Comparison of ENCODE assay signal across 8 cellular contexts in the genomic region with DNA sequence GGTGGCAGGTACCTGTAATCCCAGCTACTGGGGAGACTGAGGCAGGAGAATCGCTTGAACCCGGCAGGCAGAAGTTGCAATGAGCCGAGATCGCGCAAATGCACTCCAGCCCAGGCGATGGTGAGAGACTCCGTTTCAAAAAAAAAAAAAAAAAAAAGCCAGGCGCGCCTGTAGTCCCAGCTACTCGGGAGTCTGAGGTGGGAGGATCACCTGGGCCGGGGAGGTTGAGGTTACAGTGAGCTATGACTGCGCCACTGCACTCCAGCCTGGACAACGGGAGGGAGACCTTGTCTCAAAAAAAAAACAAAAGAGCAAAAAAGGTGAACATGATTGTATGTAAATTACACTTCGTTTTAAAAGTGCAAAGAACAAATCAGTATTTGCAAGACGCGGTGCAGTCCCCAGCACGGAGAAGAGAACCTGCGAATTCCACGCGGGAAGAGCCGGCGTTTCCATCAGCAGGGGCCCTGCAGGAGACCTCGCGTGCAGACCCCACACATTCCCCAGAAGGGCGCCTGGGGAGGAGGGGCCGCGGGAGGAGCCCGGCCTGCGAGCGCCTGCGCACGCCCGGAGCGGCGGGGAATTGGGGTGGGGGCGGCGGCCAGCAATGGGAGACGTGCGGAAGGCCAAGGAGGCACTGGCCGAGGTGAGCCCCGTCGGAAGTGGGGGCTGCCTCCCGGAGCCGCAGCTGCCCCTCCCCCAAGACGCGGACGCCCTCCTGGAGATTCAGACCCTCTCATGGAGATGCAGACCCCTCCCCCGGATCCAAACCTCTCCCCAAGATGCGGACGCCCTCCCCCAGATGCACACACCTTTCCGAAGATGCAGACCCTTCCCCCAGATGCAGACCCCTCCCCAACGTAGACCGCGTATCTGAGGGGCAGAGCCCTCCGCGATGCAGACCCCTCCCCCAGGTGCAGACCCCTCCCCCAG. TPM values are rescaled to one million over a fixed set of nuclear protein-coding genes. Genes with fewer than 3 reads are reported as not detected.
A peak's percentile ranks its signal among the peaks of the same experiment; 100 is the strongest.
DNase-seq lines count a peak whose midpoint lies in the region; ATAC-seq and TF ChIP-seq lines count a peak whose summit lies in the region.

No MANE protein-coding gene starts in this region.

- H3K9me2 ChIP-seq in Karpas-422 (replicated peaks; ENCODE audit: insufficient read depth, low read length), result no peaks in the 10 kb centered on the region

- H3K79me2 ChIP-seq in Karpas-422 (ENCODE audit: low read length), result peaks cover 37% of the 10 kb centered on the region

- POLR2A ChIA-PET in Caco-2 (lab: Charles Lee), result interaction anchor here (0.5 to 1.2 kb wide), 3 partner anchors 60 to 323 kb away, joined by 3 to 4 read pairs (median 3); partner anchors contain the start of gene GET4
- POLR2A ChIA-PET in activated CD4-positive, alpha-beta memory T cell treated with anti-CD3 and anti-CD28 coated beads for 36 hours (lab: Charles Lee), result interaction anchor here (2.0 to 2.1 kb wide), 2 partner anchors 16 to 60 kb away, joined by 6 to 19 read pairs; partner anchors contain the start of gene SUN1

- no peak for TF ChIP-seq CTCF in Caco-2 (IDR thresholded peaks at IDR 0.05; ENCODE audit: insufficient read depth in 1 of 2, low read depth in 1 of 2, low read length in 1 of 2, severe bottlenecking in 1 of 2, unreplicated experiment in 1 of 2)
- TF ChIP-seq CTCF in fibroblast of villous mesenchyme (IDR thresholded peaks at IDR 0.05; ENCODE audit: insufficient read depth, low read depth, low read length), result no peak
- no peak for TF ChIP-seq CTCF in progenitor cell of endocrine pancreas (IDR thresholded peaks at IDR 0.05; ENCODE audit: unreplicated experiment)

- no peaks in the 10 kb centered on the region; the same call in 1 of the 2 replicates for H4K20me1 ChIP-seq in Karpas-422 (ENCODE audit: insufficient read depth, low read depth, low read length)

- H2AFZ ChIP-seq in Karpas-422 (ENCODE audit: low read length), result no peak overlapping the region

- ATAC-seq in esophagus mucosa (no peak), HG02973 (IDR thresholded peaks at IDR 0.05; ENCODE audit: unreplicated experiment) (no peak)

- H3K36me3 Mint-ChIP-seq in Caco-2 (ENCODE audit: insufficient read depth, unreplicated experiment) (peaks cover 27% of the 10 kb centered on the region), progenitor cell of endocrine pancreas (ENCODE audit: insufficient read depth) (peaks cover 5% of the 10 kb centered on the region)
- H3K36me3 Mint-ChIP-seq in activated CD4-positive, alpha-beta memory T cell treated with anti-CD3 and anti-CD28 coated beads for 36 hours, result peaks cover 8% of the 10 kb centered on the region

- DNase-seq in Caco-2, result peak; percentile 86 to 88
- peak; percentile 52 for DNase-seq in Karpas-422
- DNase-seq in activated CD4-positive, alpha-beta memory T cell treated with anti-CD3 and anti-CD28 coated beads for 36 hours, result peak; percentile 36
- DNase-seq in fibroblast of villous mesenchyme (ENCODE audit: low read depth), result no peak
- DNase-seq in progenitor cell of endocrine pancreas (ENCODE audit: low spot score, unreplicated experiment), result peak; percentile 81
- no peak for DNase-seq in GDM1 (lab: John Stamatoyannopoulos, UW)

- H3K9me3 ChIP-seq in Caco-2, result no peaks in the 10 kb centered on the region
- H3K9me3 ChIP-seq in Karpas-422 (ENCODE audit: low read length), result no peaks in the 10 kb centered on the region

- H3K9me3 Mint-ChIP-seq in Caco-2 (ENCODE audit: unreplicated experiment) (no peaks in the 10 kb centered on the region), progenitor cell of endocrine pancreas (ENCODE audit: low read depth) (no peaks in the 10 kb centered on the region)
- H3K9me3 Mint-ChIP-seq in activated CD4-positive, alpha-beta memory T cell treated with anti-CD3 and anti-CD28 coated beads for 36 hours, result no peaks in the 10 kb centered on the region

- H3K27me3 Mint-ChIP-seq in Caco-2 (ENCODE audit: insufficient read depth, unreplicated experiment) (no peaks in the 10 kb centered on the region), progenitor cell of endocrine pancreas (peaks cover 9% of the 10 kb centered on the region)
- peaks cover 11% of the 10 kb centered on the region for H3K27me3 Mint-ChIP-seq in activated CD4-positive, alpha-beta memory T cell treated with anti-CD3 and anti-CD28 coated beads for 36 hours

- H3K27ac Mint-ChIP-seq in Caco-2 (ENCODE audit: unreplicated experiment), result peak overlapping the region; percentile 70
- no peak overlapping the region for H3K27ac Mint-ChIP-seq in activated CD4-positive, alpha-beta memory T cell treated with anti-CD3 and anti-CD28 coated beads for 36 hours
- peak overlapping the region; percentile 95 for H3K27ac Mint-ChIP-seq in progenitor cell of endocrine pancreas

- H3K36me3 ChIP-seq in Caco-2 (ENCODE audit: control insufficient read depth, insufficient read depth, low read length), result peaks cover 2% of the 10 kb centered on the region; the same call in 1 of the 2 replicates
- no peaks in the 10 kb centered on the region for H3K36me3 ChIP-seq in Karpas-422 (ENCODE audit: insufficient read depth, low read length)

- intact Hi-C loops in Caco-2 (cut with micrococcal nuclease; ENCODE audit: unreplicated experiment), result loop anchor here (5.0 kb wide), 1 partner anchor 57 kb away; no protein-coding TSS in a partner anchor
- intact Hi-C loops in activated CD4-positive, alpha-beta memory T cell treated with anti-CD3 and anti-CD28 coated beads for 36 hours (cut with micrococcal nuclease), result loop anchor here (1.0 to 2.0 kb wide), 2 partner anchors 61 to 211 kb away; partner anchors contain the start of gene GET4

- BruUV-seq in Caco-2 (replicated peaks; lab: Mats Ljungman, UMichigan), result TSS peak; percentile 41

- no peaks in the 10 kb centered on the region for H3K4me1 ChIP-seq in Caco-2
- peaks cover 44% of the 10 kb centered on the region for H3K4me1 ChIP-seq in Karpas-422 (ENCODE audit: low read length)

- H3K4me3 Mint-ChIP-seq in Caco-2 (ENCODE audit: unreplicated experiment) (peak overlapping the region; percentile 95), progenitor cell of endocrine pancreas (ENCODE audit: low read depth) (peak overlapping the region; percentile 78)
- H3K4me3 Mint-ChIP-seq in activated CD4-positive, alpha-beta memory T cell treated with anti-CD3 and anti-CD28 coated beads for 36 hours, result peak overlapping the region; percentile 71

- peak overlapping the region; percentile 82 for H3K4me3 ChIP-seq in Caco-2 (ENCODE audit: low read depth, low read length)
- peak overlapping the region; percentile 61 for H3K4me3 ChIP-seq in Karpas-422 (ENCODE audit: low read length)
- H3K4me3 ChIP-seq in fibroblast of villous mesenchyme (ENCODE audit: low read depth, low read length), result peak overlapping the region; percentile 71

- peak overlapping the region; percentile 54 for H3K4me2 ChIP-seq in Karpas-422 (ENCODE audit: low read depth, low read length, poor library complexity, severe bottlenecking)

- H3K9ac ChIP-seq in Karpas-422 (ENCODE audit: low read length), result peak overlapping the region; percentile 29; the same call in 1 of the 2 replicates

- H3K27me3 ChIP-seq in Caco-2 (replicated peaks; ENCODE audit: control insufficient read depth, insufficient read depth, low read length) (no peaks in the 10 kb centered on the region), Karpas-422 (ENCODE audit: low read length) (no peaks in the 10 kb centered on the region)

- CTCF ChIA-PET in Caco-2 (lab: Charles Lee), result no interaction called here
- CTCF ChIA-PET in activated CD4-positive, alpha-beta memory T cell treated with anti-CD3 and anti-CD28 coated beads for 36 hours (lab: Charles Lee), result interaction anchor here (1.9 to 2.8 kb wide), 2 partner anchors 16 to 57 kb away, joined by 11 to 17 read pairs; partner anchors contain the start of gene SUN1

- H3K27ac ChIP-seq in Karpas-422 (ENCODE audit: low read length), result no peak overlapping the region

- peaks cover 17% of the 10 kb centered on the region for H3K4me1 Mint-ChIP-seq in Caco-2 (ENCODE audit: low read depth, unreplicated experiment)
- peaks cover 51% of the 10 kb centered on the region for H3K4me1 Mint-ChIP-seq in activated CD4-positive, alpha-beta memory T cell treated with anti-CD3 and anti-CD28 coated beads for 36 hours (ENCODE audit: low read depth)
- peaks cover 28% of the 10 kb centered on the region for H3K4me1 Mint-ChIP-seq in progenitor cell of endocrine pancreas (ENCODE audit: low read depth)

RNA-seq across cellular contexts. Expression of gene SUN1, which starts 16.7 kb away (rescaled TPM):
- 141 and 146 TPM in 2 replicates for total RNA-seq in Caco-2 (2022)
- 39.6 and 62.1 TPM in 2 replicates for total RNA-seq in Karpas-422 (2014; rRNA removed; shearing (Covaris generic); ENCODE audit: low replicate concordance)
- total RNA-seq in activated CD4-positive, alpha-beta memory T cell treated with anti-CD3 and anti-CD28 coated beads for 36 hours, result 10 to 100 TPM; 69.5 to 69.9 TPM
- total RNA-seq in fibroblast of villous mesenchyme, result 73.4 and 85.4 TPM in 2 replicates
- total RNA-seq in progenitor cell of endocrine pancreas, result 152 and 157 TPM in 2 replicates
- total RNA-seq in esophagus mucosa, result 63.0 TPM

Comparison
In these comparisons a context has a peak if more than half of its experiments do, and no peak if none do; other contexts are left out.
1. DNase-seq: peak in Caco-2 (2 of 2), Karpas-422 (single experiment), activated CD4-positive, alpha-beta memory T cell treated with anti-CD3 and anti-CD28 coated beads for 36 hours (single experiment) and progenitor cell of endocrine pancreas (single experiment); none in fibroblast of villous mesenchyme (single experiment) and GDM1 (single experiment).
2. Peak in every context shown above with its lines, with median percentiles within 50 percentile points of each other: H3K4me3 ChIP-seq and H3K4me3 Mint-ChIP-seq.